ENCODE assay signal across 26 cellular contexts in the genomic region with DNA sequence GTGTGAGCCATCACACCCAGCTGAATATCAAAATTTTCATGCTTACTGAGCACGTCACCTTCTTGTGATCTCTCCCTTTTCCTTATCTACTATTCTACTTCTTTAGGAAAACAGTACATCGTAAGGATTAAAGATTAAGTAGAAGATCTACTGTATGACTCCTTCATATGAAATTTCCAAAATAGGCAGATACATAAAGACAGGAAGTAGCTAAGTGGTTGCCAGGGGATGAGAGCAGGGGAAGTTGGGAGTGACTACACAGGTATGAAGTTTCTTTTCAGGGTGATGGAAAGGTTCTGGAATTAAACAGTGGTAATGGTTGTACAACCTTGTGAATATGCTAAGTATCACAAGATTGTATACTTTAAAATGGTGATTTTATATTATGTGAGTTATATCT. TPM values are rescaled to one million over a fixed set of nuclear protein-coding genes. Genes with fewer than 3 reads are reported as not detected.
DNase-seq lines count a peak whose midpoint lies in the region; ATAC-seq, FAIRE-seq and TF ChIP-seq lines count a peak whose summit lies in the region.
"Had no signal": no experiment of that assay in that cellular context is flagged by ENCODE, and none has a peak within 500 bp of the region (broad histone marks: within the 10 kb centered on the region; RNA-seq: fewer than 3 reads in every experiment).

No MANE protein-coding gene starts in this region.

- H2BK5ac ChIP-seq in H1 (ENCODE audit: low read depth, low read length) (no peak overlapping the region), trophoblast cell (ENCODE audit: low read depth, low read length, poor library complexity) (no peak overlapping the region)

- POLR2A ChIA-PET in HCT116 (lab: Charles Lee) (no interaction called here), Panc1 (lab: Charles Lee) (interaction anchor here (0.6 to 0.7 kb wide), 2 partner anchors 93 to 204 kb away, joined by 3 to 5 read pairs; no protein-coding TSS in a partner anchor), H1 (lab: Charles Lee; ENCODE audit: partially characterized antibody) (interaction anchor here (0.7 to 2.1 kb wide), 2 partner anchors 9 to 105 kb away, joined by 3 to 10 read pairs; no protein-coding TSS in a partner anchor)

- H3K4ac ChIP-seq in H1 (replicated peaks; ENCODE audit: insufficient read length, low read depth, low read length) (no peak overlapping the region), trophoblast cell (ENCODE audit: low read depth, low read length) (no peak overlapping the region)

- H3K4me2 ChIP-seq in HCT116 (ENCODE audit: low read length) (peak overlapping the region; percentile 93), H1 (ENCODE audit: insufficient read depth in 1 of 2, low read depth in 2 of 2, low read length in 2 of 2) (no peak overlapping the region), trophoblast cell (ENCODE audit: low read length) (no peak overlapping the region)

- H3K36me3 ChIP-seq in HCT116 (ENCODE audit: control insufficient read depth in 1 of 2, insufficient read depth in 2 of 2, low read length in 2 of 2) (peaks cover 4 to 13% of the 10 kb centered on the region in 2 experiments; a peak in 3 of 4 replicates), Panc1 (ENCODE audit: control insufficient read depth, insufficient read depth, low read length) (no peaks in the 10 kb centered on the region), H1 (ENCODE audit: control insufficient read depth in 2 of 4, insufficient read depth in 4 of 4, low read length in 3 of 4) (peaks cover 8 to 27% (median 13%) of the 10 kb centered on the region in 4 experiments; a peak in 7 of 8 replicates), trophoblast cell (ENCODE audit: control insufficient read depth in 1 of 2, insufficient read depth in 2 of 2, low read length in 2 of 2) (peaks cover 18 to 31% of the 10 kb centered on the region in 2 experiments)

- H3K23ac ChIP-seq in H1 (ENCODE audit: insufficient read length) (no peak overlapping the region), trophoblast cell (ENCODE audit: low read length) (no peak overlapping the region)

- no peak overlapping the region for H4K5ac ChIP-seq in H1 (ENCODE audit: insufficient read length, low read depth, low read length)

- no peak for ATAC-seq in HCT116
- no peak for ATAC-seq in Panc1
- ATAC-seq in left ventricle myocardium superior = no peak
- ATAC-seq in GM21390 (IDR thresholded peaks at IDR 0.05; ENCODE audit: unreplicated experiment) = no peak
- ATAC-seq: heart right ventricle; left colon; stimulated activated naive CD8-positive, alpha-beta T cell treated with anti-CD3 and anti-CD28 coated beads, Interleukin-15, Interleukin-2, amounts not matched to agents 100 U/mL and 50 U/mL, for 24 hours had no signal

- no peak overlapping the region for H2AFZ ChIP-seq in HCT116 (ENCODE audit: low read depth, low read length, poor library complexity, severe bottlenecking)
- no peak overlapping the region for H2AFZ ChIP-seq in H1 (ENCODE audit: low read length)
- no peak overlapping the region for H2AFZ ChIP-seq in trophoblast cell (ENCODE audit: insufficient read depth, low read length, poor library complexity)

- no peaks in the 10 kb centered on the region for H3K23me2 ChIP-seq in H1 (ENCODE audit: low read depth, low read length)

- H3K4me1 ChIP-seq in HCT116 (ENCODE audit: control insufficient read depth in 1 of 2, insufficient read depth in 2 of 2, low read length in 2 of 2) (peaks cover 34 to 53% of the 10 kb centered on the region in 2 experiments), Panc1 (ENCODE audit: control insufficient read depth, insufficient read depth, low read length) (peaks cover 20% of the 10 kb centered on the region), H1 (replicated peaks in 1 of 4; ENCODE audit: control insufficient read depth in 3 of 4, insufficient read depth in 4 of 4, low read length in 3 of 4) (peaks cover 0 to 2% (median 2%) of the 10 kb centered on the region in 4 experiments; a peak in 2 of 7 replicates), trophoblast cell (ENCODE audit: control insufficient read depth in 1 of 2, insufficient read depth in 2 of 2, low read length in 2 of 2) (peaks cover 5 to 15% of the 10 kb centered on the region in 2 experiments)

- no peak for DNase-seq in HCT116 (ENCODE audit: low read depth, low spot score)
- DNase-seq in Panc1 (ENCODE audit: low read depth, low spot score) = no peak
- no peak for DNase-seq in H1 (ENCODE audit: low read depth in 1 of 2, low spot score in 2 of 2)
- DNase-seq in trophoblast cell = peak in 1 of 2 donors; percentile 25
- DNase-seq in left ventricle myocardium superior = no peak
- no peak for DNase-seq in substantia nigra (lab: John Stamatoyannopoulos, UW)
- no peak for DNase-seq in SKM-1 (lab: John Stamatoyannopoulos, UW; ENCODE audit: unreplicated experiment)
- DNase-seq: activated CD4-positive, alpha-beta T cell treated with anti-CD3 and anti-CD28 coated beads, Interleukin-2, amount 10 ng/mL, durations not matched to agents 7 days and 5 days; activated naive CD4-positive, alpha-beta T cell treated with Interleukin-2 at 50 U/mL for 16 hours; activated T-cell treated with anti-CD3 and anti-CD28 coated beads, Interleukin-2, amount 50 U/mL, for 24 hours; effector CD8-positive, alpha-beta T cell; foreskin fibroblast; heart right ventricle; left colon; NCI-H1092; NCI-H1694 treated with DMSO at 0.1 percent for 48 hours; NCI-H2171 treated with DMSO at 0.1 percent for 48 hours; NCI-H524; RPMI8226; sigmoid colon; stimulated activated naive CD8-positive, alpha-beta T cell treated with anti-CD3 and anti-CD28 coated beads, Interleukin-15, Interleukin-2, amounts not matched to agents 100 U/mL and 50 U/mL, for 24 hours had no signal

- H4K8ac ChIP-seq in H1 (ENCODE audit: extremely low read depth, insufficient read depth, low read length) = no peak overlapping the region
- no peak overlapping the region for H4K8ac ChIP-seq in trophoblast cell (ENCODE audit: low read depth, low read length)

- H3K4me3 ChIP-seq in HCT116 (replicated peaks in 1 of 2; ENCODE audit: low read depth in 1 of 2, low read length in 2 of 2) = no peak overlapping the region
- no peak overlapping the region for H3K4me3 ChIP-seq in Panc1 (ENCODE audit: low read depth in 2 of 2, low read length in 2 of 2)
- H3K4me3 ChIP-seq in H1 (ENCODE audit: extremely low read depth in 1 of 4, insufficient read depth in 2 of 4, low read depth in 3 of 4, low read length in 4 of 4) = no peak overlapping the region
- H3K4me3 ChIP-seq in trophoblast cell (ENCODE audit: low read depth, low read length) = no peak overlapping the region
- H3K4me3 ChIP-seq: heart right ventricle, sigmoid colon, SK-N-MC, thoracic aorta had no signal

- no peaks in the 10 kb centered on the region for H3K27me3 ChIP-seq in HCT116 (ENCODE audit: insufficient read depth, low read length)
- no peaks in the 10 kb centered on the region for H3K27me3 ChIP-seq in Panc1 (ENCODE audit: control insufficient read depth, insufficient read depth, low read length)
- H3K27me3 ChIP-seq in H1 (replicated peaks in 1 of 4; ENCODE audit: control insufficient read depth in 3 of 4, extremely low read depth in 1 of 4, insufficient read depth in 3 of 4, low read length in 3 of 4) = no peaks in the 10 kb centered on the region
- no peaks in the 10 kb centered on the region for H3K27me3 ChIP-seq in trophoblast cell (ENCODE audit: insufficient read depth, low read length)
- H3K27me3 ChIP-seq: heart right ventricle, sigmoid colon had no signal

- H3K27ac ChIP-seq in HCT116 (ENCODE audit: low read depth, low read length) (peak overlapping the region; percentile 91), Panc1 (ENCODE audit: low read length) (peak overlapping the region; percentile 72; the same call in 1 of the 2 replicates), H1 (ENCODE audit: low read depth, low read length) (no peak overlapping the region), trophoblast cell (ENCODE audit: low read depth, low read length) (peak overlapping the region; percentile 88), substantia nigra (ENCODE audit: low read depth, low read length, poor library complexity, severe bottlenecking) (no peak overlapping the region)
- H3K27ac ChIP-seq: heart right ventricle, sigmoid colon, SK-N-MC, thoracic aorta had no signal

- TF ChIP-seq RAD21 in HCT116 (IDR thresholded peaks at IDR 0.05; ENCODE audit: low read depth) = no peak
- TF ChIP-seq RAD21 in H1 (IDR thresholded peaks at IDR 0.05 in 1 of 2, conservative IDR thresholded peaks at IDR 0.05 in 1 of 2; ENCODE audit: low read depth in 2 of 2, low read length in 2 of 2) = no peak

- H3K9me3 ChIP-seq in HCT116 (ENCODE audit: control insufficient read depth in 1 of 2, insufficient read depth in 1 of 2, low read depth in 1 of 2, low read length in 2 of 2) (no peaks in the 10 kb centered on the region), Panc1 (ENCODE audit: control insufficient read depth, insufficient read depth, low read depth, low read length) (no peaks in the 10 kb centered on the region), H1 (ENCODE audit: insufficient read depth in 2 of 2, low read depth in 1 of 2, low read length in 1 of 2) (no peaks in the 10 kb centered on the region), trophoblast cell (ENCODE audit: insufficient read depth, low read depth, low read length) (no peaks in the 10 kb centered on the region)
- H3K9me3 ChIP-seq: heart right ventricle, sigmoid colon, thoracic aorta had no signal

- no peak overlapping the region for H4K12ac ChIP-seq in trophoblast cell (ENCODE audit: low read depth, low read length)

- in situ Hi-C loops in Panc1 (cut with HindIII; ENCODE audit: low pct_unique_long_range_greater_than_20kb, low sequenced_read_pairs) = no loop called here

- peak overlapping the region; percentile 16 for H3K56ac ChIP-seq in H1 (replicated peaks; ENCODE audit: insufficient read length, low read depth, low read length)

- no peak overlapping the region for H4K91ac ChIP-seq in H1 (replicated peaks; ENCODE audit: insufficient read length, low read length)
- H4K91ac ChIP-seq in trophoblast cell (ENCODE audit: low read depth, low read length) = peak overlapping the region; percentile 63

- BruUV-seq in HCT116 (replicated peaks; lab: Mats Ljungman, UMichigan) (no TSS peak), Panc1 (replicated peaks; lab: Mats Ljungman, UMichigan) (TSS peak; percentile 3)

- TF ChIP-seq POLR2A in HCT116 (IDR thresholded peaks at IDR 0.05; ENCODE audit: borderline replicate concordance, extremely low read depth, insufficient read depth, insufficient read length) (no peak), H1 (IDR thresholded peaks at IDR 0.05; ENCODE audit: control extremely low read depth in 1 of 2, low read depth in 2 of 2, low read length in 2 of 2) (no peak)

- H3K79me1 ChIP-seq in H1 (ENCODE audit: low read depth, low read length) (no peaks in the 10 kb centered on the region; the same call in 1 of the 2 replicates), trophoblast cell (ENCODE audit: low read length) (peaks cover 9% of the 10 kb centered on the region)

- H2BK12ac ChIP-seq in H1 (ENCODE audit: low read depth, low read length) (no peak overlapping the region), trophoblast cell (ENCODE audit: low read length) (no peak overlapping the region)

- H3K79me2 ChIP-seq in HCT116 (ENCODE audit: insufficient read depth, low read length) (peaks cover 15% of the 10 kb centered on the region), H1 (ENCODE audit: control insufficient read depth in 1 of 2, insufficient read depth in 2 of 2, low read length in 2 of 2) (no peaks in the 10 kb centered on the region), trophoblast cell (ENCODE audit: control insufficient read depth, insufficient read depth, low read length, poor library complexity) (no peaks in the 10 kb centered on the region)

- H2BK20ac ChIP-seq in H1 (ENCODE audit: low read length) = no peak overlapping the region

- H3K14ac ChIP-seq in H1 (ENCODE audit: insufficient read length) (no peak overlapping the region), trophoblast cell (ENCODE audit: low read length) (no peak overlapping the region)

- WGBS in H1 (ENCODE audit: extremely low coverage in 1 of 2, insufficient coverage in 1 of 2, insufficient read length in 1 of 2, insufficient replicate concordance in 2 of 2, low coverage in 1 of 2, low lambda C conversion rate in 2 of 2, missing lambda C conversion rate in 1 of 2), 2 experiments = 93% methylated on average over 2 of the region's 2 CpGs; no CpG with 5 or more reads in 1 of the 2 experiments
- no CpG with 5 or more reads among the region's 2 CpGs for WGBS in trophoblast cell (ENCODE audit: extremely low coverage, insufficient coverage, insufficient read length)

- intact Hi-C loops in HCT116 (cut with micrococcal nuclease) = loop anchor here (2.0 to 5.0 kb wide), 2 partner anchors 43 to 109 kb away; no protein-coding TSS in a partner anchor
- intact Hi-C loops in Panc1 (cut with micrococcal nuclease; ENCODE audit: unreplicated experiment) = no loop called here
- intact Hi-C loops in left ventricle myocardium superior (cut with micrococcal nuclease) = no loop called here

- H2BK120ac ChIP-seq in H1 (replicated peaks; ENCODE audit: low read depth, low read length) (no peak overlapping the region), trophoblast cell (ENCODE audit: insufficient read depth, low read length, poor library complexity) (no peak overlapping the region)

- TF ChIP-seq CTCF in HCT116 (IDR thresholded peaks at IDR 0.05 in 2 of 3, conservative IDR thresholded peaks at IDR 0.05 in 1 of 3; ENCODE audit: borderline replicate concordance in 1 of 3, insufficient read depth in 1 of 3, low read depth in 2 of 3, low read length in 2 of 3) (no peak), Panc1 (IDR thresholded peaks at IDR 0.05) (no peak), H1 (IDR thresholded peaks at IDR 0.05; ENCODE audit: control extremely low read depth in 1 of 3, insufficient read depth in 1 of 3, low read depth in 1 of 3, low read length in 3 of 3) (no peak)

- RAD21 ChIA-PET in HCT116 (lab: Charles Lee; ENCODE audit: low non-redundant PET in 1 of 2, low total read pairs in 2 of 2, uncharacterized antibody in 2 of 2, unreplicated experiment in 2 of 2) = no interaction called here

- no peak for FAIRE-seq in H1 (lab: Jason Lieb, UNC)
- FAIRE-seq: D721Med, GM12892 had no signal

- TF ChIP-seq EP300 in H1 (IDR thresholded peaks at IDR 0.05; ENCODE audit: borderline replicate concordance in 1 of 2, low read depth in 2 of 2, low read length in 2 of 2) = no peak

- H3K9ac ChIP-seq in HCT116 (ENCODE audit: low read length) (peak overlapping the region; percentile 86), H1 (replicated peaks in 1 of 4; ENCODE audit: extremely low read depth in 1 of 4, low read depth in 3 of 4, low read length in 3 of 4) (no peak overlapping the region), trophoblast cell (ENCODE audit: low read length) (no peak overlapping the region)

- no peaks in the 10 kb centered on the region for H3K9me2 ChIP-seq in HCT116 (ENCODE audit: insufficient read depth)

- H4K20me1 ChIP-seq in HCT116 (ENCODE audit: insufficient read depth) (no peaks in the 10 kb centered on the region), H1 (replicated peaks in 1 of 2; ENCODE audit: control insufficient read depth in 1 of 2, insufficient read depth in 2 of 2, low read length in 2 of 2) (no peaks in the 10 kb centered on the region)

- H3K18ac ChIP-seq in H1 (ENCODE audit: extremely low read depth, low read length) (no peak overlapping the region), trophoblast cell (ENCODE audit: low read length) (no peak overlapping the region)

- H2AK5ac ChIP-seq in H1 (ENCODE audit: low read depth, low read length) (no peak overlapping the region), trophoblast cell (ENCODE audit: low read length) (no peak overlapping the region)

- CTCF ChIA-PET in HCT116 (lab: Charles Lee) = no interaction called here
- CTCF ChIA-PET in Panc1 (lab: Charles Lee) = no interaction called here
- CTCF ChIA-PET in H1 (lab: Charles Lee; ENCODE audit: partially characterized antibody) = interaction anchor here (0.7 to 4.0 kb wide), 5 partner anchors 18 to 133 kb away, joined by 3 to 14 read pairs (median 3); no protein-coding TSS in a partner anchor

- H2BK15ac ChIP-seq in H1 (ENCODE audit: low read length) = no peak overlapping the region

RNA-seq across cellular contexts. Expression of gene CERS5, which starts 36.5 kb away (rescaled TPM):
- total RNA-seq in HCT116 (2021; ENCODE audit: unreplicated experiment) = 33.4 TPM
- 30.0 and 31.0 TPM in 2 replicates for polyA plus RNA-seq in HCT116 (2012)
- total RNA-seq in Panc1 (2021; ENCODE audit: unreplicated experiment) = 50.5 TPM
- polyA plus RNA-seq in Panc1 (2012; ENCODE audit: insufficient read length) = 40.1 TPM
- 58.5 and 69.2 TPM in 2 replicates for total RNA-seq in H1 (2021; fragmentation: NEBNext Ultra II Directional; extraction: Animal tissue kit (Norgen Biotek cat#: 25700))
- polyA plus RNA-seq in H1 (2011; rRNA removed) = 75.8 and 119 TPM in 2 replicates
- polyA plus RNA-seq in H1 (2011; cell fraction: cytosol; rRNA removed) = 67.9 TPM
- 66.1 TPM for polyA plus RNA-seq in H1 (2011; cell fraction: nucleus; rRNA removed)
- 49.6 to 66.4 TPM (median 60.5 TPM) in 4 replicates for polyA plus RNA-seq in H1 (2012, experiment 1 of 2)
- 37.1 TPM for polyA plus RNA-seq in H1 (2012, experiment 2 of 2)
- polyA plus RNA-seq in H1 (2013, experiment 1 of 2) = 49.5 TPM
- polyA plus RNA-seq in H1 (2013, experiment 2 of 2) = 56.9 TPM
- 146 TPM in 2 replicates for polyA minus RNA-seq in H1 (2011; rRNA and poly(A)+ RNA removed)
- polyA minus RNA-seq in H1 (2011; cell fraction: cytosol; rRNA and poly(A)+ RNA removed) = 36.5 TPM
- 80.0 TPM for polyA minus RNA-seq in H1 (2011; cell fraction: nucleus; rRNA and poly(A)+ RNA removed)
- polyA plus RNA-seq in trophoblast cell (2013) = 35.0 and 37.2 TPM in 2 replicates
- 9.4 TPM for total RNA-seq in left ventricle myocardium superior

Comparison
In these comparisons a context has a peak if more than half of its experiments do, and no peak if none do; other contexts are left out.
1. H3K27ac ChIP-seq: peak in HCT116 (single experiment), Panc1 (single experiment) and trophoblast cell (single experiment); none in H1 (single experiment) and substantia nigra (single experiment).